1 cellular context compared by ENCODE assay signal in the genomic region with DNA sequence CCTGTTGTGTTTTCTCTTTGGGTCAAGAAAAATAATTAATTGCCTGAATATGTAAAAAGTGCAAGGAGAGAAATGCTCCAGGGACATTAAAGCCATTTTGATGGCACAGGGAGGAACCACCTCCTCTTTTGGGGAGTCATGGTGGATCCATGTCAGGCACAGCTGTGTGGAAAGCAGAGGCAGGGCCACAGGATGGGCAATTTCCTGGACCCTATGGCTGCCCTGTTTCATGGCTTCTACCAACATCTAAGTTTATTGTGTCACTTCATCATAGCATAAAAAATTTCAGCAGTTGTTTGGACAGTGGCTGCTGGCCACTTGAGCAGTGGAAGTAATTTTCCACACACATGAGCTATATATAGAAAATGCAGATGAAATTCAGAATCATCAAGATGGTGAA.
TF ChIP-seq lines count a peak whose summit lies in the region.

No MANE protein-coding gene starts in this region.

TF ChIP-seq in IMR-90, 13 proteins besides CTCF, POLR2A, EP300 and RAD21:
- TF ChIP-seq, protein P1, sequence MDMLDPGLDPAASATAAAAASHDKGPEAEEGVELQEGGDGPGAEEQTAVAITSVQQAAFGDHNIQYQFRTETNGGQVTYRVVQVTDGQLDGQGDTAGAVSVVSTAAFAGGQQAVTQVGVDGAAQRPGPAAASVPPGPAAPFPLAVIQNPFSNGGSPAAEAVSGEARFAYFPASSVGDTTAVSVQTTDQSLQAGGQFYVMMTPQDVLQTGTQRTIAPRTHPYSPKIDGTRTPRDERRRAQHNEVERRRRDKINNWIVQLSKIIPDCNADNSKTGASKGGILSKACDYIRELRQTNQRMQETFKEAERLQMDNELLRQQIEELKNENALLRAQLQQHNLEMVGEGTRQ (IDR thresholded peaks at IDR 0.05; ENCODE audit: low read depth, low read length): no peak
- TF ChIP-seq SMC3 (IDR thresholded peaks at IDR 0.05; ENCODE audit: low read depth, low read length) (no peak), FOS (IDR thresholded peaks at IDR 0.05; ENCODE audit: low read depth, low read length) (no peak), RCOR1 (IDR thresholded peaks at IDR 0.05; ENCODE audit: insufficient replicate concordance, low read length) (no peak), MAZ (IDR thresholded peaks at IDR 0.05; ENCODE audit: borderline replicate concordance, low read depth, low read length) (no peak), MXI1 (IDR thresholded peaks at IDR 0.05; ENCODE audit: borderline replicate concordance, low read depth, low read length) (no peak), NFE2L2 (IDR thresholded peaks at IDR 0.05; ENCODE audit: low read depth, low read length) (no peak), CEBPB (IDR thresholded peaks at IDR 0.05; ENCODE audit: low read depth, low read length) (no peak), MAFK (IDR thresholded peaks at IDR 0.05; ENCODE audit: low read depth, low read length) (no peak), CHD1 (IDR thresholded peaks at IDR 0.05; ENCODE audit: low read depth, low read length) (no peak), ELK1 (IDR thresholded peaks at IDR 0.05; ENCODE audit: borderline replicate concordance, low read depth, low read length) (no peak), BHLHE40 (IDR thresholded peaks at IDR 0.05; ENCODE audit: low read depth, low read length) (no peak), RFX5 (IDR thresholded peaks at IDR 0.05; ENCODE audit: low read depth, low read length) (no peak)
